21 cellular contexts compared by ENCODE assay signal in genomic region chr7:57400531-57401155, GRCh38. TPM values are rescaled to one million over a fixed set of nuclear protein-coding genes. Genes with fewer than 3 reads are reported as not detected.
DNase-seq lines count a peak whose midpoint lies in the region; ATAC-seq and TF ChIP-seq lines count a peak whose summit lies in the region.
"Had no signal": no experiment of that assay in that cellular context is flagged by ENCODE, and none has a peak within 500 bp of the region (broad histone marks: within the 10 kb centered on the region; RNA-seq: fewer than 3 reads in every experiment).

No MANE protein-coding gene starts in this region.

- no peaks in the 10 kb centered on the region for H3K27me3 Mint-ChIP-seq in immature natural killer cell (ENCODE audit: low read depth in 3 of 3)
- H3K27me3 Mint-ChIP-seq: CD4-positive, alpha-beta memory T cell had no signal

- H3K27me3 ChIP-seq in RWPE2 (ENCODE audit: insufficient read depth, poor library complexity, severe bottlenecking) (no peaks in the 10 kb centered on the region), osteoblast (ENCODE audit: insufficient read depth, low read length) (no peaks in the 10 kb centered on the region), ascending aorta (no peaks in the 10 kb centered on the region)

- H3K4me1 ChIP-seq in RWPE2 (ENCODE audit: insufficient read depth, poor library complexity, severe bottlenecking) (no peaks in the 10 kb centered on the region), osteoblast (ENCODE audit: insufficient read depth, low read length) (no peaks in the 10 kb centered on the region), ascending aorta (no peaks in the 10 kb centered on the region)
- H3K4me1 ChIP-seq: HAP-1 had no signal

- H2AFZ ChIP-seq in osteoblast (ENCODE audit: low read length) = no peak overlapping the region

- TF ChIP-seq POLR2A in NB4 (IDR thresholded peaks at IDR 0.05; ENCODE audit: extremely low read depth, insufficient read length) = no peak

- H3K4me3 ChIP-seq in NB4 (ENCODE audit: low read depth, low read length) (no peak overlapping the region), RWPE2 (ENCODE audit: severe bottlenecking) (no peak overlapping the region), osteoblast (ENCODE audit: insufficient read depth, low read length) (no peak overlapping the region), ascending aorta (no peak overlapping the region)
- H3K4me3 ChIP-seq: HAP-1 had no signal

- H3K36me3 ChIP-seq in RWPE2 (ENCODE audit: low read depth) (no peaks in the 10 kb centered on the region), osteoblast (ENCODE audit: insufficient read depth, low read length) (no peaks in the 10 kb centered on the region), ascending aorta (no peaks in the 10 kb centered on the region)
- H3K36me3 ChIP-seq: HAP-1 had no signal

- no peak overlapping the region for H3K27ac Mint-ChIP-seq in immature natural killer cell
- H3K27ac Mint-ChIP-seq: CD4-positive, alpha-beta memory T cell; HFFc6 had no signal

- no peaks in the 10 kb centered on the region for H3K79me2 ChIP-seq in osteoblast (ENCODE audit: insufficient read depth, low read length)

- no peaks in the 10 kb centered on the region for H4K20me1 ChIP-seq in osteoblast (ENCODE audit: insufficient read depth, low read length)

- no peak for ATAC-seq in RWPE2 (ENCODE audit: low read depth)

- no peak overlapping the region for H3K4me2 ChIP-seq in osteoblast (ENCODE audit: insufficient read depth, low read length)

- H3K9me3 ChIP-seq in RWPE2 (ENCODE audit: severe bottlenecking) (peaks cover 7% of the 10 kb centered on the region), osteoblast (ENCODE audit: low read depth, low read length) (no peaks in the 10 kb centered on the region), ascending aorta (peaks cover 0 to 2% of the 10 kb centered on the region in 2 donors)
- H3K9me3 ChIP-seq: HAP-1 had no signal

- intact Hi-C loops in posterior vena cava (cut with DNase I) = no loop called here
- intact Hi-C loops in ascending aorta (cut with DNase I) = no loop called here

- H3K27ac ChIP-seq in RWPE2 (ENCODE audit: poor library complexity, severe bottlenecking) (no peak overlapping the region), osteoblast (ENCODE audit: low read depth, low read length) (no peak overlapping the region), ascending aorta (no peak overlapping the region)

- H3K9me3 Mint-ChIP-seq in immature natural killer cell = peaks cover 19 to 46% (median 42%) of the 10 kb centered on the region in 6 donors

- H3K4me1 Mint-ChIP-seq in immature natural killer cell = no peaks in the 10 kb centered on the region
- H3K4me1 Mint-ChIP-seq: CD4-positive, alpha-beta memory T cell had no signal

- H3K36me3 Mint-ChIP-seq in immature natural killer cell = peaks cover 4 to 9% (median 4%) of the 10 kb centered on the region in 3 donors
- H3K36me3 Mint-ChIP-seq: CD4-positive, alpha-beta memory T cell had no signal

- DNase-seq in NB4 (ENCODE audit: low read depth) (peak; percentile 0), RWPE2 (ENCODE audit: low spot score) (peak; percentile 40), posterior vena cava (ENCODE audit: low spot score) (peak; percentile 63), immature natural killer cell (no peak), osteoblast (ENCODE audit: insufficient read length, low spot score, missing footprints) (no peak), ascending aorta (ENCODE audit: low spot score in 2 of 2) (no peak)
- DNase-seq: C1 segment of cervical spinal cord; Calu3; CD4-positive, alpha-beta memory T cell; COR-L47; DMS53; DMS79 treated with DMSO at 0.1 percent for 48 hours; GF-D8; GOT3; HFFc6 had no signal

- H3K4me3 Mint-ChIP-seq in immature natural killer cell = no peak overlapping the region
- H3K4me3 Mint-ChIP-seq: CD4-positive, alpha-beta memory T cell; HFFc6 had no signal

- TF ChIP-seq CTCF in NB4 (IDR thresholded peaks at IDR 0.05; ENCODE audit: low read depth, low read length) (no peak), RWPE2 (IDR thresholded peaks at IDR 0.05; ENCODE audit: poor library complexity, severe bottlenecking) (no peak), osteoblast (IDR thresholded peaks at IDR 0.05; ENCODE audit: extremely low read depth, low read depth, low read length) (no peak), ascending aorta (IDR thresholded peaks at IDR 0.05) (no peak)

RNA-seq across cellular contexts. Expression of gene ZNF716, which starts 49.3 kb away (rescaled TPM):
- not detected for total RNA-seq in posterior vena cava
- polyA plus RNA-seq in immature natural killer cell = not detected
- not detected in 2 replicates for total RNA-seq in osteoblast
- not detected for total RNA-seq in ascending aorta
- total RNA-seq: A172; A673; Calu3; CD4-positive, alpha-beta memory T cell; Daoy; G401; HFFc6 had no signal
- polyA plus RNA-seq: BJ; CD4-positive, alpha-beta memory T cell had no signal

Comparison
In these comparisons a context has a peak if more than half of its experiments do, and no peak if none do; other contexts are left out.
1. DNase-seq: peak in NB4 (single experiment), RWPE2 (single experiment) and posterior vena cava (single experiment); none in immature natural killer cell (0 of 3), osteoblast (single experiment) and ascending aorta (0 of 2).